ENCODE assay signal across 30 cellular contexts in the genomic region with DNA sequence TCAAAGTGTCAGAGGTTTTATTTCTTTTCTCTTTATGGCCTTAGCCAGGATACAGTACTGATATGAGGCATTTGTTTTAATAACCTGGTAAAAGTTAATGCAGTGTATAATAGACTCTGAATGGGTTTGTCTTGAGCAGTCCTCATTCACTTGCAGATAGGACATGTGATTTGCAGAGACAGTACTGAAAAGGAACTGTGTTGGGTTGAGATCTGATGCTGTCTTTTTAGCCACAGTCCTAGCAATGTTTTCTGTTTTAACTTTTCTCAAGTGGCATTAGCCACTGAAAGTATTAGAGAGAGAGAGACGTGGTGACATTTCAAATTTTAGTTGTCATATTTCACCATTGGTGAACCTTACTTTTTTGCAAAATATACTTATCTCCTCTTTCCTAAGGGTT.
"Had no signal": no experiment of that assay in that cellular context is flagged by ENCODE, and none has a peak within 500 bp of the region (broad histone marks: within the 10 kb centered on the region; RNA-seq: fewer than 3 reads in every experiment).

No MANE protein-coding gene starts in this region.

- H3K4me3 ChIP-seq: ascending aorta, coronary artery, esophagus muscularis mucosa, gastroesophageal sphincter, heart right ventricle had no signal

- H3K36me3 ChIP-seq: ascending aorta, esophagus muscularis mucosa, gastroesophageal sphincter, heart right ventricle had no signal

- H3K9me3 ChIP-seq: ascending aorta, esophagus muscularis mucosa, gastroesophageal sphincter, heart right ventricle had no signal

- H3K4me3 Mint-ChIP-seq: activated CD4-positive, alpha-beta memory T cell treated with anti-CD3 and anti-CD28 coated beads for 36 hours; activated CD4-positive, alpha-beta T cell treated with anti-CD3 and anti-CD28 coated beads for 36 hours; activated CD4-positive, alpha-beta T cell treated with anti-CD3 and anti-CD28 coated beads, Interleukin-2, amount 10 ng/mL, durations not matched to agents 24 days and 14 days; activated CD8-positive, alpha-beta memory T cell treated with anti-CD3 and anti-CD28 coated beads, Interleukin-2, amount 10 ng/mL, durations not matched to agents 7 days and 5 days; activated CD8-positive, alpha-beta T cell treated with anti-CD3 and anti-CD28 coated beads, Interleukin-2, amount 10 ng/mL, durations not matched to agents 7 days and 5 days; activated naive CD4-positive, alpha-beta T cell treated with anti-CD3 and anti-CD28 coated beads, Interleukin-2, amount 10 ng/mL, durations not matched to agents 7 days and 5 days; activated naive CD8-positive, alpha-beta T cell treated with anti-CD3 and anti-CD28 coated beads, Interleukin-2, amount 10 ng/mL, durations not matched to agents 7 days and 5 days; activated T-helper 1 cell treated with anti-CD3 and anti-CD28 coated beads, Interleukin-12 subunit alpha, Interleukin-12 subunit beta, Interleukin-2, Interleukin-4 antibody, amounts not matched to agents 30 ng/mL and 10 ng/mL and 1 ng/mL, durations not matched to agents 14 hours and 24 hours and 36 hours; brain; central memory CD8-positive, alpha-beta T cell; effector memory CD8-positive, alpha-beta T cell had no signal

- H3K4me1 ChIP-seq: ascending aorta, esophagus muscularis mucosa, gastroesophageal sphincter, heart right ventricle had no signal

- H3K27me3 ChIP-seq: ascending aorta, esophagus muscularis mucosa, gastroesophageal sphincter, heart right ventricle had no signal

- H3K4me1 Mint-ChIP-seq: activated CD4-positive, alpha-beta T cell treated with anti-CD3 and anti-CD28 coated beads for 36 hours; activated CD4-positive, alpha-beta T cell treated with anti-CD3 and anti-CD28 coated beads, Interleukin-2, amount 10 ng/mL, durations not matched to agents 24 days and 14 days; activated CD8-positive, alpha-beta memory T cell treated with anti-CD3 and anti-CD28 coated beads, Interleukin-2, amount 10 ng/mL, durations not matched to agents 7 days and 5 days; activated naive CD4-positive, alpha-beta T cell treated with anti-CD3 and anti-CD28 coated beads, Interleukin-2, amount 10 ng/mL, durations not matched to agents 7 days and 5 days; activated naive CD8-positive, alpha-beta T cell treated with anti-CD3 and anti-CD28 coated beads, Interleukin-2, amount 10 ng/mL, durations not matched to agents 7 days and 5 days; central memory CD8-positive, alpha-beta T cell had no signal

- H3K9me3 Mint-ChIP-seq: activated CD4-positive, alpha-beta memory T cell treated with anti-CD3 and anti-CD28 coated beads for 36 hours; activated CD4-positive, alpha-beta T cell treated with anti-CD3 and anti-CD28 coated beads, Interleukin-2, amount 10 ng/mL, durations not matched to agents 24 days and 14 days; activated naive CD4-positive, alpha-beta T cell treated with anti-CD3 and anti-CD28 coated beads, Interleukin-2, amount 10 ng/mL, durations not matched to agents 7 days and 5 days; activated naive CD4-positive, alpha-beta T cell treated with anti-CD3 and anti-CD28 coated beads, Interleukin-2, amount 50 U/mL, for 72 hours; activated naive CD8-positive, alpha-beta T cell treated with anti-CD3 and anti-CD28 coated beads, Interleukin-2, amount 10 ng/mL, durations not matched to agents 7 days and 5 days; activated T-helper 1 cell treated with anti-CD3 and anti-CD28 coated beads, Interleukin-12 subunit alpha, Interleukin-12 subunit beta, Interleukin-2, Interleukin-4 antibody, amounts not matched to agents 30 ng/mL and 10 ng/mL and 1 ng/mL, durations not matched to agents 14 hours and 24 hours and 36 hours; activated T-helper 2 cell treated with anti-CD3 and anti-CD28 coated beads, Interferon-gamma antibody, Interleukin-2, Interleukin-4, amounts not matched to agents 10 μg/mL and 5 μg/mL and 100 μg/mL, durations not matched to agents 14 hours and 24 hours and 36 hours; brain; central memory CD8-positive, alpha-beta T cell; effector memory CD8-positive, alpha-beta T cell had no signal

- H3K27me3 Mint-ChIP-seq: activated CD4-positive, alpha-beta T cell treated with anti-CD3 and anti-CD28 coated beads for 36 hours; activated CD8-positive, alpha-beta memory T cell treated with anti-CD3 and anti-CD28 coated beads, Interleukin-2, amount 10 ng/mL, durations not matched to agents 7 days and 5 days; activated naive CD4-positive, alpha-beta T cell treated with anti-CD3 and anti-CD28 coated beads, Interleukin-2, amount 10 ng/mL, durations not matched to agents 7 days and 5 days; activated naive CD8-positive, alpha-beta T cell treated with anti-CD3 and anti-CD28 coated beads, Interleukin-2, amount 10 ng/mL, durations not matched to agents 7 days and 5 days; brain had no signal

- H3K27ac ChIP-seq: ascending aorta, coronary artery, esophagus muscularis mucosa, gastroesophageal sphincter, heart right ventricle had no signal

- DNase-seq: activated CD4-positive, alpha-beta memory T cell treated with anti-CD3 and anti-CD28 coated beads for 36 hours; activated CD4-positive, alpha-beta T cell treated with anti-CD3 and anti-CD28 coated beads for 36 hours; activated CD4-positive, alpha-beta T cell treated with anti-CD3 and anti-CD28 coated beads, Interleukin-2, amount 10 ng/mL, durations not matched to agents 24 days and 14 days; activated CD4-positive, CD25-positive, alpha-beta regulatory T cell; activated CD4-positive, CD25-positive, alpha-beta regulatory T cell treated with anti-CD3 and anti-CD28 coated beads, Interleukin-2, amount 50 U/mL, for 72 hours; activated CD8-positive, alpha-beta memory T cell treated with anti-CD3 and anti-CD28 coated beads, Interleukin-2, amount 10 ng/mL, durations not matched to agents 7 days and 5 days; activated CD8-positive, alpha-beta memory T cell treated with anti-CD3 and anti-CD28 coated beads, Interleukin-2, amount 50 U/mL, for 4 hours; activated CD8-positive, alpha-beta T cell treated with anti-CD3 and anti-CD28 coated beads, Interleukin-2, amount 10 ng/mL, durations not matched to agents 7 days and 5 days; activated effector memory CD4-positive, alpha-beta T cell treated with anti-CD3 and anti-CD28 coated beads, Interleukin-2, amount 50 U/mL, for 16 hours; activated naive CD4-positive, alpha-beta T cell; activated naive CD4-positive, alpha-beta T cell treated with anti-CD3 and anti-CD28 coated beads, Interleukin-2, amount 10 ng/mL, durations not matched to agents 7 days and 5 days; activated naive CD8-positive, alpha-beta T cell treated with anti-CD3 and anti-CD28 coated beads, Interleukin-2, amount 10 ng/mL, durations not matched to agents 7 days and 5 days; activated T-cell treated with anti-CD3 and anti-CD28 coated beads, Interleukin-2, amount 50 U/mL, for 1 hour; activated T-cell treated with anti-CD3 and anti-CD28 coated beads, Interleukin-2, amount 50 U/mL, for 48 hours; dermis blood vessel endothelial cell; effector CD4-positive, alpha-beta T cell; effector memory CD8-positive, alpha-beta T cell; erythroblast; foreskin melanocyte; heart right ventricle; T-helper 2 cell had no signal

- ATAC-seq: activated CD4-positive, alpha-beta T cell treated with anti-CD3 and anti-CD28 coated beads for 36 hours; activated CD8-positive, alpha-beta memory T cell treated with anti-CD3 and anti-CD28 coated beads, Interleukin-2, amount 10 ng/mL, durations not matched to agents 7 days and 5 days; activated CD8-positive, alpha-beta T cell treated with anti-CD3 and anti-CD28 coated beads, Interleukin-2, amount 10 ng/mL, durations not matched to agents 7 days and 5 days; activated naive CD4-positive, alpha-beta T cell treated with anti-CD3 and anti-CD28 coated beads, Interleukin-2, amount 50 U/mL, for 72 hours; effector memory CD8-positive, alpha-beta T cell; gastroesophageal sphincter; heart right ventricle had no signal

- H3K27ac Mint-ChIP-seq: activated CD4-positive, alpha-beta memory T cell treated with anti-CD3 and anti-CD28 coated beads for 36 hours; activated CD4-positive, alpha-beta T cell treated with anti-CD3 and anti-CD28 coated beads for 36 hours; activated CD4-positive, alpha-beta T cell treated with anti-CD3 and anti-CD28 coated beads, Interleukin-2, amount 10 ng/mL, durations not matched to agents 24 days and 14 days; activated CD8-positive, alpha-beta memory T cell treated with anti-CD3 and anti-CD28 coated beads, Interleukin-2, amount 10 ng/mL, durations not matched to agents 7 days and 5 days; activated CD8-positive, alpha-beta T cell treated with anti-CD3 and anti-CD28 coated beads, Interleukin-2, amount 10 ng/mL, durations not matched to agents 7 days and 5 days; activated naive CD4-positive, alpha-beta T cell treated with anti-CD3 and anti-CD28 coated beads, Interleukin-2, amount 10 ng/mL, durations not matched to agents 7 days and 5 days; activated naive CD4-positive, alpha-beta T cell treated with anti-CD3 and anti-CD28 coated beads, Interleukin-2, amount 50 U/mL, for 72 hours; activated naive CD8-positive, alpha-beta T cell treated with anti-CD3 and anti-CD28 coated beads, Interleukin-2, amount 10 ng/mL, durations not matched to agents 7 days and 5 days; activated T-helper 1 cell treated with anti-CD3 and anti-CD28 coated beads, Interleukin-12 subunit alpha, Interleukin-12 subunit beta, Interleukin-2, Interleukin-4 antibody, amounts not matched to agents 30 ng/mL and 10 ng/mL and 1 ng/mL, durations not matched to agents 14 hours and 24 hours and 36 hours; activated T-helper 2 cell treated with anti-CD3 and anti-CD28 coated beads, Interferon-gamma antibody, Interleukin-2, Interleukin-4, amounts not matched to agents 10 μg/mL and 5 μg/mL and 100 μg/mL, durations not matched to agents 14 hours and 24 hours and 36 hours; effector memory CD8-positive, alpha-beta T cell had no signal

- H3K36me3 Mint-ChIP-seq: activated CD4-positive, alpha-beta memory T cell treated with anti-CD3 and anti-CD28 coated beads for 36 hours; activated CD8-positive, alpha-beta memory T cell treated with anti-CD3 and anti-CD28 coated beads, Interleukin-2, amount 10 ng/mL, durations not matched to agents 7 days and 5 days; activated naive CD4-positive, alpha-beta T cell treated with anti-CD3 and anti-CD28 coated beads, Interleukin-2, amount 10 ng/mL, durations not matched to agents 7 days and 5 days; activated naive CD4-positive, alpha-beta T cell treated with anti-CD3 and anti-CD28 coated beads, Interleukin-2, amount 50 U/mL, for 72 hours; activated naive CD8-positive, alpha-beta T cell treated with anti-CD3 and anti-CD28 coated beads, Interleukin-2, amount 10 ng/mL, durations not matched to agents 7 days and 5 days; brain had no signal
